1 cellular context compared by ENCODE assay signal in genomic region chr4:36235306-36235705, GRCh38.
TF ChIP-seq lines count a peak whose summit lies in the region.

No MANE protein-coding gene starts in this region.

TF ChIP-seq in HEK293, 187 proteins besides CTCF, POLR2A, EP300 and RAD21 (continued from another document):
- TF ChIP-seq TRIM28 (IDR thresholded peaks at IDR 0.05; ENCODE audit: borderline replicate concordance, low read length) (0 out of 2 replicates have a peak, but pooled peaks have one; percentile 25), TSHZ1 (tag by site-specific recombination; IDR thresholded peaks at IDR 0.05; ENCODE audit: borderline replicate concordance) (no peak), ZNF747 (tag by site-specific recombination; IDR thresholded peaks at IDR 0.05) (no peak), ZSCAN23 (tag by site-specific recombination; IDR thresholded peaks at IDR 0.05) (no peak)
TF ChIP-seq in HEK293: peak in this region for 6.
